15 cellular contexts compared by ENCODE assay signal in the genomic region with DNA sequence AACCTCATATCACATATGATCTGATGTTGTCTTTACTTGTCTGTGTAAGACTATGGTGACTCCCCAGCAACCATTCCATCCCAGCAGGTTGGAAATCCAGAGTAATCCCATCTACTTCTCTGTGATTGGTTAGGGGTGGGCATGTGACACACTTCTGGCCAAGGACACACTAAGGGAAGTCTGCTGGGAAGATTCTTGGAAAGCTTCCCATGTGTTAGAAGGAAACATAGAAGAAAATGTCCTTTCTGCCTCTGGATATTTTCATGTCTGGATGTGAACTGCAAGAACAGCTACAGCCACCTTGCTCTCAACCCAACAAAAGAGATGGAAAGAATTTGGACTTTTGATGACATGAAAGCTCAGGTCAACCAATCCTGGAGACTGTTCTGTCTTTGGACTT. TPM values are rescaled to one million over a fixed set of nuclear protein-coding genes. Genes with fewer than 3 reads are reported as not detected.
A peak's percentile ranks its signal among the peaks of the same experiment; 100 is the strongest.
DNase-seq lines count a peak whose midpoint lies in the region; ATAC-seq and TF ChIP-seq lines count a peak whose summit lies in the region.
"Had no signal": no experiment of that assay in that cellular context is flagged by ENCODE, and none has a peak within 500 bp of the region (broad histone marks: within the 10 kb centered on the region; RNA-seq: fewer than 3 reads in every experiment).

No MANE protein-coding gene starts in this region.

- H3K9me3 Mint-ChIP-seq in activated CD8-positive, alpha-beta T cell treated with anti-CD3 and anti-CD28 coated beads for 36 hours, result no peaks in the 10 kb centered on the region
- H3K9me3 Mint-ChIP-seq in activated CD4-positive, alpha-beta T cell treated with anti-CD3 and anti-CD28 coated beads, Interleukin-2, amount 10 ng/mL, durations not matched to agents 7 days and 5 days, result no peaks in the 10 kb centered on the region
- H3K9me3 Mint-ChIP-seq: activated T-helper 1 cell treated with anti-CD3 and anti-CD28 coated beads, Interleukin-12 subunit alpha, Interleukin-12 subunit beta, Interleukin-2, Interleukin-4 antibody, amounts not matched to agents 30 ng/mL and 10 ng/mL and 1 ng/mL, durations not matched to agents 14 hours and 24 hours and 36 hours; CD14-positive monocyte; IgD-negative memory B cell had no signal

- no peaks in the 10 kb centered on the region for H3K4me1 ChIP-seq in colonic mucosa
- peaks cover 3 to 19% (median 11%) of the 10 kb centered on the region in 4 donors for H3K4me1 ChIP-seq in liver (ENCODE audit: control insufficient read depth in 4 of 4, insufficient read depth in 4 of 4, low read length in 3 of 4)
- H3K4me1 ChIP-seq in OCI-LY7 (ENCODE audit: insufficient read depth, low read length, poor library complexity, severe bottlenecking), result peaks cover 17% of the 10 kb centered on the region

- no peak for ATAC-seq in activated CD8-positive, alpha-beta T cell treated with anti-CD3 and anti-CD28 coated beads for 36 hours
- ATAC-seq: T-helper 17 cell had no signal

- no peak overlapping the region for H2AFZ ChIP-seq in OCI-LY7 (ENCODE audit: low read length)

- peak; percentile 29 for DNase-seq in AG04449 (ENCODE audit: low read depth, low spot score)
- DNase-seq in LoVo (ENCODE audit: low spot score), result peak; percentile 15
- peak; percentile 46 for DNase-seq in colonic mucosa
- no peak for DNase-seq in OCI-LY7 (ENCODE audit: low spot score)
- DNase-seq in activated CD8-positive, alpha-beta T cell treated with anti-CD3 and anti-CD28 coated beads for 36 hours, result no peak
- no peak for DNase-seq in NK-92 treated with Interleukin-12 subunit alpha and Interleukin-12 subunit beta, amount 100 ng/mL, for 24 hours (lab: John Stamatoyannopoulos, UW)
- DNase-seq in activated CD4-positive, alpha-beta T cell treated with anti-CD3 and anti-CD28 coated beads, Interleukin-2, amount 10 ng/mL, durations not matched to agents 7 days and 5 days, result no peak
- DNase-seq: NCI-H524 treated with DMSO at 0.1 percent for 48 hours; stimulated activated CD4-positive, alpha-beta T cell treated with anti-CD3 and anti-CD28 coated beads, Interleukin-4, amount 100 ng/mL, for 4 hours; T-helper 17 cell had no signal

- POLR2A ChIA-PET in AG04449 (lab: Yijun Ruan, JAX), result no interaction called here
- POLR2A ChIA-PET in OCI-LY7 (lab: Charles Lee), result interaction anchor here (0.5 to 1.0 kb wide), 3 partner anchors 31 to 715 kb away, joined by 3 to 6 read pairs (median 4); partner anchors contain the start of gene COMMD4
- POLR2A ChIA-PET in activated CD8-positive, alpha-beta T cell treated with anti-CD3 and anti-CD28 coated beads for 36 hours (lab: Charles Lee), result interaction anchor here (0.7 to 1.2 kb wide), 2 partner anchors 15 to 25 kb away, joined by 3 read pairs; no protein-coding TSS in a partner anchor
- POLR2A ChIA-PET in activated CD4-positive, alpha-beta T cell treated with anti-CD3 and anti-CD28 coated beads, Interleukin-2, amount 10 ng/mL, durations not matched to agents 7 days and 5 days (lab: Charles Lee), result no interaction called here

- no peak overlapping the region for H3K4me3 ChIP-seq in AG04449 (ENCODE audit: low read depth, low read length)
- no peak overlapping the region for H3K4me3 ChIP-seq in colonic mucosa
- no peak overlapping the region for H3K4me3 ChIP-seq in liver (ENCODE audit: low read depth in 1 of 3, low read length in 3 of 3)
- no peak overlapping the region for H3K4me3 ChIP-seq in OCI-LY7 (ENCODE audit: low read depth, low read length, poor library complexity, severe bottlenecking)
- H3K4me3 ChIP-seq: vagina had no signal

- no peak overlapping the region for H3K4me3 Mint-ChIP-seq in activated CD8-positive, alpha-beta T cell treated with anti-CD3 and anti-CD28 coated beads for 36 hours
- H3K4me3 Mint-ChIP-seq in activated CD4-positive, alpha-beta T cell treated with anti-CD3 and anti-CD28 coated beads, Interleukin-2, amount 10 ng/mL, durations not matched to agents 7 days and 5 days, result no peak overlapping the region
- H3K4me3 Mint-ChIP-seq: activated T-helper 1 cell treated with anti-CD3 and anti-CD28 coated beads, Interleukin-12 subunit alpha, Interleukin-12 subunit beta, Interleukin-2, Interleukin-4 antibody, amounts not matched to agents 30 ng/mL and 10 ng/mL and 1 ng/mL, durations not matched to agents 14 hours and 24 hours and 36 hours; CD14-positive monocyte; T-helper 17 cell had no signal

- no peak for TF ChIP-seq CTCF in AG04449 (IDR thresholded peaks at IDR 0.05; ENCODE audit: insufficient read depth, low read length, missing control alignments)
- TF ChIP-seq CTCF in colonic mucosa (IDR thresholded peaks at IDR 0.05), result no peak
- no peak for TF ChIP-seq CTCF in liver (IDR thresholded peaks at IDR 0.05; ENCODE audit: low read depth, low read length, missing input control)
- no peak for TF ChIP-seq CTCF in OCI-LY7 (conservative IDR thresholded peaks at IDR 0.05; ENCODE audit: low read length)
- no peak for TF ChIP-seq CTCF in activated CD8-positive, alpha-beta T cell treated with anti-CD3 and anti-CD28 coated beads for 36 hours (IDR thresholded peaks at IDR 0.05)

- H3K27ac ChIP-seq in colonic mucosa (no peak overlapping the region), liver (ENCODE audit: low read depth in 1 of 2, low read length in 2 of 2) (no peak overlapping the region), OCI-LY7 (ENCODE audit: low read depth, low read length, poor library complexity, severe bottlenecking) (no peak overlapping the region)
- H3K27ac ChIP-seq: vagina had no signal

- intact Hi-C loops in colonic mucosa (cut with DNase I) (no loop called here), OCI-LY7 (cut with micrococcal nuclease; ENCODE audit: unreplicated experiment) (no loop called here)
- intact Hi-C loops in activated CD8-positive, alpha-beta T cell treated with anti-CD3 and anti-CD28 coated beads for 36 hours (cut with micrococcal nuclease), result no loop called here

- H3K27me3 Mint-ChIP-seq in activated CD8-positive, alpha-beta T cell treated with anti-CD3 and anti-CD28 coated beads for 36 hours, result peaks cover 11% of the 10 kb centered on the region
- peaks cover 21% of the 10 kb centered on the region for H3K27me3 Mint-ChIP-seq in activated CD4-positive, alpha-beta T cell treated with anti-CD3 and anti-CD28 coated beads, Interleukin-2, amount 10 ng/mL, durations not matched to agents 7 days and 5 days
- H3K27me3 Mint-ChIP-seq: IgD-negative memory B cell, T-helper 17 cell had no signal

- H3K79me2 ChIP-seq in OCI-LY7 (ENCODE audit: insufficient read depth, low read depth, low read length), result peaks cover 19% of the 10 kb centered on the region; the same call in 1 of the 2 replicates

- no peak for TF ChIP-seq RAD21 in liver (IDR thresholded peaks at IDR 0.05)

- H3K9ac ChIP-seq in colonic mucosa (ENCODE audit: low read depth in 2 of 2, low read length in 2 of 2), result no peak overlapping the region
- H3K9ac ChIP-seq in liver (ENCODE audit: low read depth in 1 of 2, low read length in 2 of 2), result no peak overlapping the region

- peaks cover 12% of the 10 kb centered on the region for H4K20me1 ChIP-seq in OCI-LY7 (ENCODE audit: insufficient read depth, low read length)

- no peak overlapping the region for H3K27ac Mint-ChIP-seq in activated CD8-positive, alpha-beta T cell treated with anti-CD3 and anti-CD28 coated beads for 36 hours
- no peak overlapping the region for H3K27ac Mint-ChIP-seq in activated CD4-positive, alpha-beta T cell treated with anti-CD3 and anti-CD28 coated beads, Interleukin-2, amount 10 ng/mL, durations not matched to agents 7 days and 5 days
- H3K27ac Mint-ChIP-seq: activated T-helper 1 cell treated with anti-CD3 and anti-CD28 coated beads, Interleukin-12 subunit alpha, Interleukin-12 subunit beta, Interleukin-2, Interleukin-4 antibody, amounts not matched to agents 30 ng/mL and 10 ng/mL and 1 ng/mL, durations not matched to agents 14 hours and 24 hours and 36 hours; CD14-positive monocyte had no signal

- H3K9me3 ChIP-seq in colonic mucosa, result no peaks in the 10 kb centered on the region
- no peaks in the 10 kb centered on the region for H3K9me3 ChIP-seq in liver (ENCODE audit: control insufficient read depth in 4 of 4, low read length in 3 of 4)
- H3K9me3 ChIP-seq in OCI-LY7 (ENCODE audit: low read length), result no peaks in the 10 kb centered on the region
- H3K9me3 ChIP-seq: vagina had no signal

- H3K9me2 ChIP-seq in OCI-LY7 (ENCODE audit: insufficient read depth, low read length), result no peaks in the 10 kb centered on the region

- H3K4me2 ChIP-seq in OCI-LY7 (ENCODE audit: low read length), result no peak overlapping the region

- CTCF ChIA-PET in AG04449 (lab: Yijun Ruan, JAX) (interaction anchor here (2.8 kb wide), 1 partner anchor 38 kb away, joined by 15 read pairs; no protein-coding TSS in a partner anchor), OCI-LY7 (lab: Charles Lee; ENCODE audit: unreplicated experiment) (no interaction called here)
- CTCF ChIA-PET in activated CD8-positive, alpha-beta T cell treated with anti-CD3 and anti-CD28 coated beads for 36 hours (lab: Charles Lee), result interaction anchor here (0.9 to 1.2 kb wide), 2 partner anchors 66 to 216 kb away, joined by 3 read pairs; no protein-coding TSS in a partner anchor
- CTCF ChIA-PET in activated CD4-positive, alpha-beta T cell treated with anti-CD3 and anti-CD28 coated beads, Interleukin-2, amount 10 ng/mL, durations not matched to agents 7 days and 5 days (lab: Charles Lee), result interaction anchor here (1.7 to 3.7 kb wide), 2 partner anchors 9 to 25 kb away, joined by 6 to 9 read pairs; no protein-coding TSS in a partner anchor

- H3K36me3 Mint-ChIP-seq in activated CD8-positive, alpha-beta T cell treated with anti-CD3 and anti-CD28 coated beads for 36 hours (ENCODE audit: low read depth), result peaks cover 13% of the 10 kb centered on the region
- peaks cover 13% of the 10 kb centered on the region for H3K36me3 Mint-ChIP-seq in activated CD4-positive, alpha-beta T cell treated with anti-CD3 and anti-CD28 coated beads, Interleukin-2, amount 10 ng/mL, durations not matched to agents 7 days and 5 days (ENCODE audit: low read depth)

- BruUV-seq in OCI-LY7 (replicated peaks; lab: Mats Ljungman, UMichigan), result no TSS peak

- H3K27me3 ChIP-seq in colonic mucosa (no peaks in the 10 kb centered on the region), liver (ENCODE audit: control insufficient read depth in 4 of 4, insufficient read depth in 4 of 4, low read length in 3 of 4) (no peaks in the 10 kb centered on the region)
- H3K27me3 ChIP-seq: vagina had no signal

- H3K4me1 Mint-ChIP-seq in activated CD8-positive, alpha-beta T cell treated with anti-CD3 and anti-CD28 coated beads for 36 hours (ENCODE audit: low read depth), result peaks cover 9% of the 10 kb centered on the region
- peaks cover 23% of the 10 kb centered on the region for H3K4me1 Mint-ChIP-seq in activated CD4-positive, alpha-beta T cell treated with anti-CD3 and anti-CD28 coated beads, Interleukin-2, amount 10 ng/mL, durations not matched to agents 7 days and 5 days

- no peaks in the 10 kb centered on the region for H3K36me3 ChIP-seq in colonic mucosa
- peaks cover 0 to 1% (median 0%) of the 10 kb centered on the region in 4 donors for H3K36me3 ChIP-seq in liver (ENCODE audit: control insufficient read depth in 4 of 4, insufficient read depth in 3 of 4, low read depth in 1 of 4, low read length in 3 of 4)
- no peaks in the 10 kb centered on the region for H3K36me3 ChIP-seq in OCI-LY7 (ENCODE audit: insufficient read depth, low read length)
- H3K36me3 ChIP-seq: vagina had no signal

RNA-seq across cellular contexts. Expression of gene UBE2Q2, which starts 2.6 kb away (rescaled TPM):
- total RNA-seq in colonic mucosa (10 to 100 TPM; 16.6 to 25.1 TPM), liver (10 to 100 TPM in 1 of 2 donors, 1 to 10 TPM in 1; 6.5 to 14.4 TPM), OCI-LY7 (2022) (12.0 and 14.2 TPM in 2 replicates)
- 1 to 10 TPM; 2.4 to 4.0 TPM for polyA plus RNA-seq in liver
- 8.6 and 12.0 TPM in 2 replicates for total RNA-seq in OCI-LY7 (2014; rRNA removed; shearing (Covaris generic))
- 10 to 100 TPM; 19.4 to 20.0 TPM for total RNA-seq in activated CD8-positive, alpha-beta T cell treated with anti-CD3 and anti-CD28 coated beads for 36 hours
- 10 to 100 TPM; 35.6 to 40.3 TPM for total RNA-seq in activated CD4-positive, alpha-beta T cell treated with anti-CD3 and anti-CD28 coated beads, Interleukin-2, amount 10 ng/mL, durations not matched to agents 7 days and 5 days

Comparison
In these comparisons a context has a peak if more than half of its experiments do, and no peak if none do; other contexts are left out.
1. DNase-seq: peak in AG04449 (single experiment), LoVo (single experiment) and colonic mucosa (single experiment); none in OCI-LY7 (single experiment), activated CD8-positive, alpha-beta T cell treated with anti-CD3 and anti-CD28 coated beads for 36 hours (single experiment), NK-92 treated with Interleukin-12 subunit alpha and Interleukin-12 subunit beta, amount 100 ng/mL, for 24 hours (single experiment) and activated CD4-positive, alpha-beta T cell treated with anti-CD3 and anti-CD28 coated beads, Interleukin-2, amount 10 ng/mL, durations not matched to agents 7 days and 5 days (single experiment).
2. POLR2A ChIA-PET loops: an anchor here in OCI-LY7 (0.5 to 1.0 kb wide) and activated CD8-positive, alpha-beta T cell treated with anti-CD3 and anti-CD28 coated beads for 36 hours (0.7 to 1.2 kb wide); none called in AG04449 and activated CD4-positive, alpha-beta T cell treated with anti-CD3 and anti-CD28 coated beads, Interleukin-2, amount 10 ng/mL, durations not matched to agents 7 days and 5 days.